In genomic region chr1:85201340-85202091, GRCh38 we compare ENCODE assay signal across 1 cellular context.
A peak's percentile ranks its signal among the peaks of the same experiment; 100 is the strongest.
TF ChIP-seq lines count a peak whose summit lies in the region.

No MANE protein-coding gene starts in this region.

TF ChIP-seq in HepG2, 621 proteins besides CTCF, POLR2A, EP300 and RAD21 (continued from another document and continues in another):
- TF ChIP-seq SKIL (CRISPR knock-in tag; IDR thresholded peaks at IDR 0.05; ENCODE audit: borderline replicate concordance) (no peak), KIAA2018 (CRISPR knock-in tag; IDR thresholded peaks at IDR 0.05; ENCODE audit: borderline replicate concordance) (no peak), ZNF430 (CRISPR knock-in tag; IDR thresholded peaks at IDR 0.05) (0 out of 2 replicates have a peak, but pooled peaks have one; percentile 49), ZBTB49 (CRISPR knock-in tag; IDR thresholded peaks at IDR 0.05; ENCODE audit: borderline replicate concordance) (no peak), BHLHE40 (IDR thresholded peaks at IDR 0.05; ENCODE audit: low read length) (peak; percentile 13; the same call in 1 of the 2 replicates), CREBL2 (CRISPR knock-in tag; IDR thresholded peaks at IDR 0.05; ENCODE audit: borderline replicate concordance) (no peak), ZSCAN31 (CRISPR knock-in tag; IDR thresholded peaks at IDR 0.05; ENCODE audit: low read depth) (peak; percentile 56; the same call in 1 of the 2 replicates), ZNF572 (CRISPR knock-in tag; IDR thresholded peaks at IDR 0.05) (no peak), MLLT10 (CRISPR knock-in tag; IDR thresholded peaks at IDR 0.05) (no peak), ZNF672 (CRISPR knock-in tag; IDR thresholded peaks at IDR 0.05) (no peak), ZNF652 (CRISPR knock-in tag; IDR thresholded peaks at IDR 0.05; ENCODE audit: borderline replicate concordance, low read depth) (no peak), MAZ (IDR thresholded peaks at IDR 0.05; ENCODE audit: borderline replicate concordance, low read depth, low read length) (no peak), MAZ (CRISPR knock-in tag; IDR thresholded peaks at IDR 0.05; ENCODE audit: low read depth) (peak; percentile 48; the same call in 1 of the 2 replicates), JARID2 (CRISPR knock-in tag; IDR thresholded peaks at IDR 0.05; ENCODE audit: insufficient replicate concordance) (no peak), ZNF550 (CRISPR knock-in tag; IDR thresholded peaks at IDR 0.05; ENCODE audit: borderline replicate concordance) (no peak), NCOA1 (CRISPR knock-in tag; IDR thresholded peaks at IDR 0.05) (no peak), ZNF75D (CRISPR knock-in tag; IDR thresholded peaks at IDR 0.05; ENCODE audit: borderline replicate concordance) (no peak), ARNTL (CRISPR knock-in tag; IDR thresholded peaks at IDR 0.05) (no peak), ZNF790 (CRISPR knock-in tag; IDR thresholded peaks at IDR 0.05; ENCODE audit: borderline replicate concordance) (0 out of 2 replicates have a peak, but pooled peaks have one; percentile 27), ZNF30 (CRISPR knock-in tag; IDR thresholded peaks at IDR 0.05) (no peak), ZNF687 (CRISPR knock-in tag; IDR thresholded peaks at IDR 0.05) (peak; percentile 84), SIX1 (CRISPR knock-in tag; IDR thresholded peaks at IDR 0.05; ENCODE audit: borderline replicate concordance) (no peak), ZSCAN9 (CRISPR knock-in tag; IDR thresholded peaks at IDR 0.05; ENCODE audit: borderline replicate concordance) (no peak), POLR2G (IDR thresholded peaks at IDR 0.05; ENCODE audit: low read depth, low read length) (no peak), ZNF235 (CRISPR knock-in tag; IDR thresholded peaks at IDR 0.05; ENCODE audit: borderline replicate concordance) (no peak), ZBTB10 (CRISPR knock-in tag; IDR thresholded peaks at IDR 0.05; ENCODE audit: borderline replicate concordance) (peak; percentile 67; the same call in 1 of the 2 replicates), ZNF597 (CRISPR knock-in tag; IDR thresholded peaks at IDR 0.05) (no peak), ZNF737 (CRISPR knock-in tag; IDR thresholded peaks at IDR 0.05; ENCODE audit: borderline replicate concordance) (no peak), ZNF12 (CRISPR knock-in tag; IDR thresholded peaks at IDR 0.05) (no peak), BCLAF1 (IDR thresholded peaks at IDR 0.05) (no peak)
